In genomic region chr1:209065350-209065749, GRCh38 we compare ENCODE assay signal across 16 cellular contexts.
"Had no signal": no experiment of that assay in that cellular context is flagged by ENCODE, and none has a peak within 500 bp of the region (broad histone marks: within the 10 kb centered on the region; RNA-seq: fewer than 3 reads in every experiment).

No MANE protein-coding gene starts in this region.

- H3K36me3 ChIP-seq: SJCRH30 had no signal

- ATAC-seq: SK-N-SH treated with all-trans-retinoic acid at 6 μM for 48 hours had no signal

- H3K4me3 ChIP-seq: SJCRH30 had no signal

- H3K9me3 ChIP-seq: SJCRH30 had no signal

- H3K27me3 ChIP-seq: SJCRH30 had no signal

- DNase-seq: KBM-7, NCI-H1092 treated with DMSO at 0.1 percent for 48 hours, NCI-H1436, NCI-H187, NCI-H2029, NCI-H2081 treated with DMSO at 0.1 percent for 48 hours, NCI-H2171, NCI-H226, NCI-H446, NCI-H510A, NCI-H524 treated with DMSO at 0.1 percent for 48 hours, NCI-H774, RPMI8226, SHP77, SJCRH30 had no signal

- H3K27ac ChIP-seq: SJCRH30 had no signal
